17 cellular contexts compared by ENCODE assay signal in the genomic region with DNA sequence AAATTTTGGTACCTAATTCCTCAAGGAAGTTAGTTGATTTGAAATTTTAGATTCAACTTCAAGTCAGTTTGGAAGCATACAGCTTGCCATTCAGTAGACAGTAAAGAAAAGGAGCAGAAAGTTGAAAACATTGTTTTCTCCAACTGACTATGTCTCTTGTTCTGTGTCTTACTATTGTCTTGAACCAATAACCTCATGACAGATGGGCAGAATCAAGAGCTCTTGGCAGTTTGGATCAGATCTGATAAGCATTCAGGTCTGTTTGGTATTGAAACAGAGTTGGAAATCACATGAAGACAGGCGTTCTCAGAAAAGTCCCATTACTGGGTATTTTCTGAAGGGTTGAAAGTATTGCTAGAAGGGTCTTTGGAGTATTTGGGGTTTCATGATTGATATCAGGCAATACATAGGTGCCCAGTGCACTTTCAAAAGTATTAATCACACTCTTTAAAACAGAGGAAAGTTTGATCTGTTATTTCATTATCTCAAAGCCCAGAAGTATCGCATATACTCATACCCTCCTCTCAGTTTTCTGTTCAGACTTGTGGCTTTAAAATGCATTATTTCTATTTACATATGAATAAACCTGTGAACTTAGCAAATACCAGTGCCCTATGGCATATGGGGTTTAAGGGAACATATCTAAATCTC.
A peak's percentile ranks its signal among the peaks of the same experiment; 100 is the strongest.
DNase-seq lines count a peak whose midpoint lies in the region; TF ChIP-seq lines count a peak whose summit lies in the region.
"Had no signal": no experiment of that assay in that cellular context is flagged by ENCODE, and none has a peak within 500 bp of the region (broad histone marks: within the 10 kb centered on the region; RNA-seq: fewer than 3 reads in every experiment).

No MANE protein-coding gene starts in this region.

- H3K36me3 Mint-ChIP-seq in nephron (ENCODE audit: low read depth), result no peaks in the 10 kb centered on the region

- no peaks in the 10 kb centered on the region for H3K9me3 Mint-ChIP-seq in nephron
- H3K9me3 Mint-ChIP-seq: HFFc6 had no signal

- TF ChIP-seq CTCF in nephron (IDR thresholded peaks at IDR 0.05; ENCODE audit: unreplicated experiment in 3 of 3), result no peak

- H3K27me3 Mint-ChIP-seq in nephron (ENCODE audit: low read depth), result no peaks in the 10 kb centered on the region

- in situ Hi-C loops in SK-MEL-5 (cut with HindIII; ENCODE audit: low pct_unique_long_range_greater_than_20kb, low sequenced_read_pairs), result loop anchor here (25.0 kb wide), 1 partner anchor 436 kb away; the partner anchor contains the start of gene ZEB2

- DNase-seq in NCI-H2171 treated with DMSO at 0.1 percent for 48 hours (lab: John Stamatoyannopoulos, UW) (peak; percentile 46), NCI-H2171 (lab: John Stamatoyannopoulos, UW) (no peak), DMS 273 treated with DMSO at 0.1 percent for 48 hours (lab: John Stamatoyannopoulos, UW) (peak; percentile 36), SK-MEL-5 (ENCODE audit: low read depth, low spot score) (peak; percentile 56), DMS79 treated with DMSO at 0.1 percent for 48 hours (lab: John Stamatoyannopoulos, UW) (no peak), AG08396 (ENCODE audit: low spot score) (no peak), NCI-H187 (lab: John Stamatoyannopoulos, UW) (no peak)
- DNase-seq: 8988T, C1 segment of cervical spinal cord, EL, HFFc6, MM.1S, NCI-H1105 treated with DMSO at 0.1 percent for 48 hours, NCI-H1694 treated with DMSO at 0.1 percent for 48 hours, NCI-H446 treated with DMSO at 0.1 percent for 48 hours, NCI-H748 treated with DMSO at 0.1 percent for 48 hours had no signal

- H3K27ac Mint-ChIP-seq in nephron, result peak overlapping the region; percentile 61 to 83 (median 66)
- H3K27ac Mint-ChIP-seq: HFFc6 had no signal

- peaks cover 31% of the 10 kb centered on the region for H3K4me1 Mint-ChIP-seq in nephron

- no peak overlapping the region for H3K4me3 Mint-ChIP-seq in nephron
- H3K4me3 Mint-ChIP-seq: HFFc6 had no signal

Comparison
In these comparisons a context has a peak if more than half of its experiments do, and no peak if none do; other contexts are left out.
1. DNase-seq: peak in NCI-H2171 treated with DMSO at 0.1 percent for 48 hours (single experiment), DMS 273 treated with DMSO at 0.1 percent for 48 hours (single experiment) and SK-MEL-5 (single experiment); none in NCI-H2171 (single experiment), DMS79 treated with DMSO at 0.1 percent for 48 hours (single experiment), AG08396 (single experiment) and NCI-H187 (0 of 2).